Comparison of ENCODE assay signal across 28 cellular contexts in the genomic region with DNA sequence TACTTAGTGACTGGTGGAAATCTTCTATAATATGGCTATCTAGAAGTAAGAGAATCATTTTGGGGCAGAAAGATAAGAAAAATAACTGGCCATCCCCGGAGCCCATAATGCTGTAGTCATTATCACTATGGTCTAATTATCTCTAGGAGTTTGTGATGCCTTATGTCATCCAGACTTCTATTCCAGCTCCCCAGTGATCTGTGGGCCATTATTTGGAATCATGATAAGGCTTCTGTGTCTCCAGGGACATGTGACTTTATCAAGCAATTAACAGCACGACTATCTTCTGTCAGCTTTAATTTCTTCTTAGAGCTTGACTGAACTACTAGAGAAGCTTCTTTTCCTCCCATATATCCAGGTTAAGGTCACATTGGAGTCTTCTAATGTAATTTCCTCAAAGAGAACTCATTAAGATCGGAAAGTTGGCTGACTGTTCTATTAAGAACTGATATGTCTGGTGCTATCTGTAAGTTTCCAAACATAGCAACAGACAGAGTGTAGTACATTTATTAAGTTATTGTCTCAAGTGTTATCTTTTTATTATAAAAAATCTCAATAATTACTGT.
"Had no signal": no experiment of that assay in that cellular context is flagged by ENCODE, and none has a peak within 500 bp of the region (broad histone marks: within the 10 kb centered on the region; RNA-seq: fewer than 3 reads in every experiment).

No MANE protein-coding gene starts in this region.

- DNase-seq: hippocampal formation; immature natural killer cell; kidney; left colon; left lung; lower lobe of right lung; mammary epithelial cell; mesenchymal stem cell; naive B cell; natural killer cell; nephron progenitor cell; occipital lobe; psoas muscle; right lobe of liver; stimulated activated CD4-positive, alpha-beta T cell treated with anti-CD3 and anti-CD28 coated beads, Interleukin-1b, Interleukin-23, amount 100 ng/mL, for 48 hours; stimulated activated CD4-positive, alpha-beta T cell treated with anti-CD3 and anti-CD28 coated beads, Interleukin-2, amount 100 ng/mL, for 48 hours; stimulated activated CD4-positive, alpha-beta T cell treated with anti-CD3 and anti-CD28 coated beads, Interleukin-4, amount 100 ng/mL, for 4 hours; stimulated activated CD8-positive, alpha-beta memory T cell treated with anti-CD3 and anti-CD28 coated beads, Interleukin-4, amount 100 ng/mL, for 48 hours; stimulated activated naive CD4-positive, alpha-beta T cell treated with Interleukin-2 at 50 U/mL for 16 hours; stimulated activated naive CD8-positive, alpha-beta T cell treated with anti-CD3 and anti-CD28 coated beads, Interleukin-15, amount 100 ng/mL, for 72 hours; substantia nigra; uterus had no signal

- H3K9me3 ChIP-seq: left lung, lower lobe of right lung, neutrophil, psoas muscle, right atrium auricular region, right lobe of liver, tibial nerve, uterus had no signal

- H3K27ac ChIP-seq: left lung, lower lobe of right lung, neural progenitor cell, neutrophil, parathyroid adenoma, psoas muscle, right atrium auricular region, right lobe of liver, tibial nerve, uterus had no signal

- H3K4me3 ChIP-seq: left lung, lower lobe of right lung, neural progenitor cell, psoas muscle, right atrium auricular region, right lobe of liver, smooth muscle cell, tibial nerve, uterus had no signal

- H3K27me3 ChIP-seq: left lung, neural progenitor cell, neutrophil, right atrium auricular region, right lobe of liver, tibial nerve, uterus had no signal

- H2AFZ ChIP-seq: neural progenitor cell, parathyroid adenoma had no signal

- H3K36me3 ChIP-seq: left lung, lower lobe of right lung, neural progenitor cell, neutrophil, right atrium auricular region, right lobe of liver, tibial nerve, uterus had no signal

- H3K4me1 ChIP-seq: left lung, lower lobe of right lung, neural progenitor cell, parathyroid adenoma, psoas muscle, right atrium auricular region, right lobe of liver, tibial nerve, uterus had no signal

- H3K9ac ChIP-seq: neural progenitor cell, parathyroid adenoma had no signal

- H3K4me2 ChIP-seq: neural progenitor cell, smooth muscle cell had no signal

- H3K79me2 ChIP-seq: parathyroid adenoma had no signal
